ENCODE assay signal across 8 cellular contexts in the genomic region with DNA sequence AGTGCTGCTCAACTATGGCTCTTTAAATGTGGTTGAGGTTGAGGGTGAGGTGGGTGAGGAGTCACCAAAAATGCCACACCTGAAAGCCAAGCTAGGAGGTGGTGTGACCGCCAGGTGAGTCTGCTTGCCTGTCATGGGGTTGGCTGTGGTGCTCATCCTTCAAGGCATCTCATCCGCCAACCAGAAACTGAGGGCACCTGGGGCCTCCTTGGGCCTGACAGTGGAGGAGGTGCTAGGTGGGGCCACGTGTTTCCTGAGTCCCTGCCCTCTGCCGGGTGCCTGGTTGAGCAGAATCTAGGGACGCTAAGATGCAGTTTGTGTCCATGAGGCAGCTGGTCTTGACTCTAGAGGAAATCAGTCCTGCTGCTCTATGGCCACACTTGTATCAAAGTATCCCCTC.
"Had no signal": no experiment of that assay in that cellular context is flagged by ENCODE, and none has a peak within 500 bp of the region (broad histone marks: within the 10 kb centered on the region; RNA-seq: fewer than 3 reads in every experiment).

No MANE protein-coding gene starts in this region.

- H3K4me3 Mint-ChIP-seq: activated CD4-positive, alpha-beta memory T cell treated with anti-CD3 and anti-CD28 coated beads, Interleukin-2, amount 10 ng/mL, durations not matched to agents 7 days and 5 days; mesothelial cell of epicardium had no signal

- H3K36me3 ChIP-seq: uterus had no signal

- H3K9ac ChIP-seq: parathyroid adenoma had no signal

- H3K27ac ChIP-seq: coronary artery, epithelial cell of prostate, parathyroid adenoma, skin epidermis, tibial artery, uterus had no signal

- H3K4me3 ChIP-seq: coronary artery, skin epidermis, tibial artery, uterus had no signal

- H2AFZ ChIP-seq: parathyroid adenoma had no signal

- H3K27me3 ChIP-seq: tibial artery, uterus had no signal

- H3K4me1 Mint-ChIP-seq: mesothelial cell of epicardium had no signal

- H3K4me1 ChIP-seq: parathyroid adenoma, uterus had no signal

- H3K79me2 ChIP-seq: parathyroid adenoma had no signal

- H3K9me3 ChIP-seq: tibial artery, uterus had no signal

- H3K27me3 Mint-ChIP-seq: activated CD4-positive, alpha-beta memory T cell treated with anti-CD3 and anti-CD28 coated beads, Interleukin-2, amount 10 ng/mL, durations not matched to agents 7 days and 5 days had no signal

- H3K27ac Mint-ChIP-seq: activated CD4-positive, alpha-beta memory T cell treated with anti-CD3 and anti-CD28 coated beads, Interleukin-2, amount 10 ng/mL, durations not matched to agents 7 days and 5 days; mesothelial cell of epicardium had no signal

- H3K9me3 Mint-ChIP-seq: activated CD4-positive, alpha-beta memory T cell treated with anti-CD3 and anti-CD28 coated beads, Interleukin-2, amount 10 ng/mL, durations not matched to agents 7 days and 5 days; mesothelial cell of epicardium had no signal
